Comparison of ENCODE assay signal across 8 cellular contexts in genomic region chr6:30828027-30828962, GRCh38. TPM values are rescaled to one million over a fixed set of nuclear protein-coding genes. Genes with fewer than 3 reads are reported as not detected.
DNase-seq lines count a peak whose midpoint lies in the region; ATAC-seq, FAIRE-seq and TF ChIP-seq lines count a peak whose summit lies in the region.

No MANE protein-coding gene starts in this region.

- H3F3A ChIP-seq in neural progenitor cell (ENCODE audit: low read depth) = no peaks in the 10 kb centered on the region

- DNase-seq in D721Med (ENCODE audit: insufficient read length, low spot score) = peak; percentile 25
- peak; percentile 83 to 86 for DNase-seq in SJSA1 (ENCODE audit: low read depth in 1 of 2, low spot score in 2 of 2)
- peak; percentile 57 to 78 (median 74) for DNase-seq in activated naive CD4-positive, alpha-beta T cell (lab: John Stamatoyannopoulos, UW)
- DNase-seq in foreskin keratinocyte = peak; percentile 85 to 91
- DNase-seq in neural progenitor cell (ENCODE audit: low spot score) = peak; percentile 85

- no peaks in the 10 kb centered on the region for H3K27me3 ChIP-seq in KMS-11 (ENCODE audit: insufficient read depth, low read depth)
- H3K27me3 ChIP-seq in SJSA1 (replicated peaks) = no peaks in the 10 kb centered on the region
- no peaks in the 10 kb centered on the region for H3K27me3 ChIP-seq in foreskin keratinocyte
- H3K27me3 ChIP-seq in neural progenitor cell = no peaks in the 10 kb centered on the region

- peaks cover 27% of the 10 kb centered on the region for H3K4me1 Mint-ChIP-seq in neural progenitor cell
- peaks cover 73% of the 10 kb centered on the region for H3K4me1 Mint-ChIP-seq in stimulated activated naive CD8-positive, alpha-beta T cell treated with anti-CD3 and anti-CD28 coated beads, Interleukin-15, Interleukin-2, amounts not matched to agents 100 ng/mL and 50 ng/mL, for 24 hours (ENCODE audit: low read depth)

- H3K4me1 ChIP-seq in KMS-11 (ENCODE audit: low read depth, poor library complexity, severe bottlenecking) (peaks cover 6% of the 10 kb centered on the region), SJSA1 (replicated peaks) (peaks cover 21% of the 10 kb centered on the region), foreskin keratinocyte (peaks cover 27% of the 10 kb centered on the region), neural progenitor cell (peaks cover 11% of the 10 kb centered on the region)

- H3K36me3 ChIP-seq in KMS-11 (ENCODE audit: insufficient read depth) = no peaks in the 10 kb centered on the region
- H3K36me3 ChIP-seq in SJSA1 = no peaks in the 10 kb centered on the region
- H3K36me3 ChIP-seq in neural progenitor cell = no peaks in the 10 kb centered on the region

- H3K9ac ChIP-seq in KMS-11 (no peak overlapping the region; the same call in 1 of the 2 replicates), neural progenitor cell (no peak overlapping the region)

- H3K4me3 Mint-ChIP-seq in neural progenitor cell = no peak overlapping the region
- peak overlapping the region; percentile 87 for H3K4me3 Mint-ChIP-seq in stimulated activated naive CD8-positive, alpha-beta T cell treated with anti-CD3 and anti-CD28 coated beads, Interleukin-15, Interleukin-2, amounts not matched to agents 100 ng/mL and 50 ng/mL, for 24 hours

- H3K4me2 ChIP-seq in KMS-11 = no peak overlapping the region
- H3K4me2 ChIP-seq in neural progenitor cell = no peak overlapping the region

- H3K9me3 Mint-ChIP-seq in neural progenitor cell = no peaks in the 10 kb centered on the region
- no peaks in the 10 kb centered on the region for H3K9me3 Mint-ChIP-seq in stimulated activated naive CD8-positive, alpha-beta T cell treated with anti-CD3 and anti-CD28 coated beads, Interleukin-15, Interleukin-2, amounts not matched to agents 100 ng/mL and 50 ng/mL, for 24 hours

- H3K36me3 Mint-ChIP-seq in neural progenitor cell = no peaks in the 10 kb centered on the region
- peaks cover 8% of the 10 kb centered on the region for H3K36me3 Mint-ChIP-seq in stimulated activated naive CD8-positive, alpha-beta T cell treated with anti-CD3 and anti-CD28 coated beads, Interleukin-15, Interleukin-2, amounts not matched to agents 100 ng/mL and 50 ng/mL, for 24 hours (ENCODE audit: low read depth)

- ATAC-seq in foreskin keratinocyte (peak; percentile 85), HG02884 (IDR thresholded peaks at IDR 0.05; ENCODE audit: unreplicated experiment) (no peak)

- H3K27ac Mint-ChIP-seq in neural progenitor cell = peak overlapping the region; percentile 72
- H3K27ac Mint-ChIP-seq in stimulated activated naive CD8-positive, alpha-beta T cell treated with anti-CD3 and anti-CD28 coated beads, Interleukin-15, Interleukin-2, amounts not matched to agents 100 ng/mL and 50 ng/mL, for 24 hours = peak overlapping the region; percentile 98

- TF ChIP-seq CTCF in D721Med (IDR thresholded peaks at IDR 0.05; ENCODE audit: insufficient read depth, missing control alignments) (peak; percentile 86), KMS-11 (conservative IDR thresholded peaks at IDR 0.05; ENCODE audit: low read depth, low read length) (peak; percentile 91), foreskin keratinocyte (conservative IDR thresholded peaks at IDR 0.05) (peak; percentile 100), neural progenitor cell (IDR thresholded peaks at IDR 0.05) (peak; percentile 97)

- no peaks in the 10 kb centered on the region for H4K20me1 ChIP-seq in KMS-11 (ENCODE audit: insufficient read depth)
- no peaks in the 10 kb centered on the region for H4K20me1 ChIP-seq in neural progenitor cell (ENCODE audit: low read depth)

- no peaks in the 10 kb centered on the region for H3K79me2 ChIP-seq in KMS-11 (ENCODE audit: insufficient read depth, low read depth)
- H3K79me2 ChIP-seq in neural progenitor cell (ENCODE audit: low read depth) = no peaks in the 10 kb centered on the region

- H2AFZ ChIP-seq in KMS-11 (ENCODE audit: low read depth) (peak overlapping the region; percentile 39; the same call in 1 of the 2 replicates), neural progenitor cell (replicated peaks) (peak overlapping the region; percentile 71)

- H3K4me3 ChIP-seq in KMS-11 (IDR thresholded peaks at IDR 0.05; ENCODE audit: insufficient read depth, low read depth, low read length) (no peak overlapping the region), SJSA1 (no peak overlapping the region), neural progenitor cell (no peak overlapping the region)

- FAIRE-seq in D721Med (lab: Jason Lieb, UNC) = no peak

- peaks cover 4% of the 10 kb centered on the region for H3K27me3 Mint-ChIP-seq in neural progenitor cell (ENCODE audit: insufficient read depth, low read depth)
- H3K27me3 Mint-ChIP-seq in stimulated activated naive CD8-positive, alpha-beta T cell treated with anti-CD3 and anti-CD28 coated beads, Interleukin-15, Interleukin-2, amounts not matched to agents 100 ng/mL and 50 ng/mL, for 24 hours = no peaks in the 10 kb centered on the region

- H3K9me3 ChIP-seq in SJSA1 (replicated peaks) (no peaks in the 10 kb centered on the region), neural progenitor cell (ENCODE audit: low read depth) (no peaks in the 10 kb centered on the region)

- no peak overlapping the region for H3K27ac ChIP-seq in KMS-11
- peak overlapping the region; percentile 48; the same call in 1 of the 2 replicates for H3K27ac ChIP-seq in SJSA1
- peak overlapping the region; percentile 84 for H3K27ac ChIP-seq in foreskin keratinocyte
- no peak overlapping the region for H3K27ac ChIP-seq in neural progenitor cell

RNA-seq across cellular contexts. Expression of gene DDR1, which starts 56.0 kb away (rescaled TPM):
- total RNA-seq in SJSA1 (2014; rRNA removed; shearing (Covaris generic)) = 17.0 and 18.2 TPM in 2 replicates
- total RNA-seq in foreskin keratinocyte (211 and 243 TPM in 2 replicates), neural progenitor cell (ENCODE audit: low replicate concordance) (85.3 and 234 TPM in 2 replicates)
- polyA plus RNA-seq in foreskin keratinocyte = 138 and 147 TPM in 2 replicates

Comparison
In these comparisons a context has a peak if more than half of its experiments do, and no peak if none do; other contexts are left out.
1. DNase-seq: peak in every context shown above with its lines; median percentile 88 in foreskin keratinocyte; 85 in neural progenitor cell; 84 in SJSA1; 74 in activated naive CD4-positive, alpha-beta T cell; 25 in D721Med.
2. H3K27ac ChIP-seq: peak in SJSA1 (single experiment) and foreskin keratinocyte (single experiment); none in KMS-11 (single experiment) and neural progenitor cell (single experiment).
3. Peak in every context shown above with its lines, with median percentiles within 50 percentile points of each other: CTCF ChIP-seq.